In genomic region chr5:139788294-139788875, GRCh38 we compare ENCODE assay signal across 9 cellular contexts. TPM values are rescaled to one million over a fixed set of nuclear protein-coding genes. Genes with fewer than 3 reads are reported as not detected.
A peak's percentile ranks its signal among the peaks of the same experiment; 100 is the strongest.
DNase-seq lines count a peak whose midpoint lies in the region; ATAC-seq, FAIRE-seq and TF ChIP-seq lines count a peak whose summit lies in the region.
"Had no signal": no experiment of that assay in that cellular context is flagged by ENCODE, and none has a peak within 500 bp of the region (broad histone marks: within the 10 kb centered on the region; RNA-seq: fewer than 3 reads in every experiment).

No MANE protein-coding gene starts in this region.

- TF ChIP-seq CTCF in HFF-Myc (IDR thresholded peaks at IDR 0.05; ENCODE audit: low read depth, low read length, missing control alignments) (no peak), MCF 10A (IDR thresholded peaks at IDR 0.05; ENCODE audit: unreplicated experiment) (no peak), keratinocyte (optimal IDR thresholded peaks at IDR 0.05 in 1 of 3, IDR thresholded peaks at IDR 0.05 in 1 of 3, conservative IDR thresholded peaks at IDR 0.05 in 1 of 3; ENCODE audit: extremely low read depth in 1 of 3, insufficient read depth in 2 of 3, low read length in 3 of 3) (no peak)

- no peak overlapping the region for H3K27ac ChIP-seq in keratinocyte (ENCODE audit: control insufficient read depth, insufficient read depth, low read length)

- no peaks in the 10 kb centered on the region for H3K9me1 ChIP-seq in keratinocyte (ENCODE audit: control insufficient read depth, extremely low read depth, insufficient read depth, low read length)

- DNase-seq in HFF-Myc (ENCODE audit: extremely low read depth, low read depth) (no peak), MCF 10A (ENCODE audit: unreplicated experiment) (no peak), keratinocyte (ENCODE audit: low read depth, low spot score) (no peak), activated gamma-delta T cell treated with Interleukin-2 at 50 U/mL for 16 hours (no peak), NCI-H2081 treated with DMSO at 0.1 percent for 48 hours (lab: John Stamatoyannopoulos, UW) (no peak), NCI-H345 (lab: John Stamatoyannopoulos, UW) (no peak), NCI-H1092 treated with DMSO at 0.1 percent for 48 hours (lab: John Stamatoyannopoulos, UW) (no peak)
- DNase-seq in stimulated activated effector memory CD8-positive, alpha-beta T cell treated with anti-CD3 and anti-CD28 coated beads, Interleukin-12 subunit alpha, Interleukin-12 subunit beta, amount 100 ng/mL, for 72 hours (ENCODE audit: low spot score in 2 of 2), result no peak

- peak overlapping the region; percentile 78 for H3K4me3 Mint-ChIP-seq in MCF 10A (ENCODE audit: unreplicated experiment)
- H3K4me3 Mint-ChIP-seq in stimulated activated effector memory CD8-positive, alpha-beta T cell treated with anti-CD3 and anti-CD28 coated beads, Interleukin-12 subunit alpha, Interleukin-12 subunit beta, amount 100 ng/mL, for 72 hours, result peak overlapping the region; percentile 79

- peak overlapping the region; percentile 52; the same call in 1 of the 2 replicates for H3K4me3 ChIP-seq in HFF-Myc (replicated peaks; ENCODE audit: low read depth, low read length)
- no peak overlapping the region for H3K4me3 ChIP-seq in keratinocyte (ENCODE audit: control insufficient read depth in 2 of 3, extremely low read depth in 1 of 3, insufficient read depth in 2 of 3, low read depth in 1 of 3, low read length in 3 of 3)

- dilution Hi-C loops in keratinocyte (cut with MboI; ENCODE audit: extremely low pct_ligation_motif_present, low sequenced_read_pairs), result no loop called here

- no TSS peak for BruUV-seq in MCF 10A (replicated peaks; lab: Mats Ljungman, UMichigan)

- CTCF ChIA-PET in MCF 10A (lab: Yijun Ruan, JAX), result interaction anchor here (0.5 to 21.3 kb wide), 34 partner anchors 10 to 1404 kb away, joined by 3 to 774 read pairs (median 4); no protein-coding TSS in a partner anchor

- no peaks in the 10 kb centered on the region for H3K9me3 Mint-ChIP-seq in MCF 10A (ENCODE audit: unreplicated experiment)
- no peaks in the 10 kb centered on the region for H3K9me3 Mint-ChIP-seq in stimulated activated effector memory CD8-positive, alpha-beta T cell treated with anti-CD3 and anti-CD28 coated beads, Interleukin-12 subunit alpha, Interleukin-12 subunit beta, amount 100 ng/mL, for 72 hours

- POLR2A ChIA-PET in MCF 10A (lab: Yijun Ruan, JAX), result interaction anchor here (0.6 to 2.3 kb wide), 13 partner anchors 12 to 318 kb away, joined by 3 to 44 read pairs (median 3); partner anchors contain the start of gene UBE2D2

- no peaks in the 10 kb centered on the region for H3K4me1 Mint-ChIP-seq in MCF 10A (ENCODE audit: insufficient read depth, unreplicated experiment)
- peaks cover 11% of the 10 kb centered on the region for H3K4me1 Mint-ChIP-seq in stimulated activated effector memory CD8-positive, alpha-beta T cell treated with anti-CD3 and anti-CD28 coated beads, Interleukin-12 subunit alpha, Interleukin-12 subunit beta, amount 100 ng/mL, for 72 hours

- peaks cover 5% of the 10 kb centered on the region for H3K36me3 Mint-ChIP-seq in MCF 10A (ENCODE audit: insufficient read depth, unreplicated experiment)
- no peaks in the 10 kb centered on the region for H3K36me3 Mint-ChIP-seq in stimulated activated effector memory CD8-positive, alpha-beta T cell treated with anti-CD3 and anti-CD28 coated beads, Interleukin-12 subunit alpha, Interleukin-12 subunit beta, amount 100 ng/mL, for 72 hours

- no peaks in the 10 kb centered on the region for H3K27me3 ChIP-seq in keratinocyte (ENCODE audit: control insufficient read depth, extremely low read depth, insufficient read depth, low read length)

- H3K27ac Mint-ChIP-seq in MCF 10A (ENCODE audit: low read depth, unreplicated experiment), result peak overlapping the region; percentile 47
- H3K27ac Mint-ChIP-seq in stimulated activated effector memory CD8-positive, alpha-beta T cell treated with anti-CD3 and anti-CD28 coated beads, Interleukin-12 subunit alpha, Interleukin-12 subunit beta, amount 100 ng/mL, for 72 hours, result no peak overlapping the region

- no peaks in the 10 kb centered on the region for H3K36me3 ChIP-seq in keratinocyte (ENCODE audit: control insufficient read depth in 2 of 2, extremely low read depth in 1 of 2, insufficient read depth in 2 of 2, low read length in 2 of 2)

- no peak overlapping the region for H3K9ac ChIP-seq in keratinocyte (ENCODE audit: control insufficient read depth, extremely low read depth, insufficient read depth, low read length)

- H3K4me1 ChIP-seq in keratinocyte (ENCODE audit: control insufficient read depth, extremely low read depth, insufficient read depth, low read length), result peaks cover 7% of the 10 kb centered on the region

- peaks cover 38% of the 10 kb centered on the region for H3K27me3 Mint-ChIP-seq in MCF 10A (ENCODE audit: insufficient read depth, unreplicated experiment)

- no peak for FAIRE-seq in keratinocyte (lab: Jason Lieb, UNC)

- intact Hi-C loops in MCF 10A (cut with micrococcal nuclease), result no loop called here

- H3K9me3 ChIP-seq in keratinocyte (ENCODE audit: control insufficient read depth, low read depth, low read length), result no peaks in the 10 kb centered on the region

- H2AFZ ChIP-seq in keratinocyte (ENCODE audit: control insufficient read depth, low read length), result peak overlapping the region; percentile 43

- H3K79me2 ChIP-seq in keratinocyte (ENCODE audit: control insufficient read depth, insufficient read depth, low read length), result no peaks in the 10 kb centered on the region

- peaks cover 2% of the 10 kb centered on the region for H4K20me1 ChIP-seq in keratinocyte (ENCODE audit: control insufficient read depth, extremely low read depth, insufficient read depth, low read length)

- no peak for ATAC-seq in stimulated activated effector memory CD8-positive, alpha-beta T cell treated with anti-CD3 and anti-CD28 coated beads, Interleukin-12 subunit alpha, Interleukin-12 subunit beta, amount 100 ng/mL, for 72 hours

- peak overlapping the region; percentile 37 for H3K4me2 ChIP-seq in keratinocyte (ENCODE audit: control insufficient read depth, extremely low read depth, insufficient read depth, low read depth, low read length)

RNA-seq across cellular contexts. Expression of gene PSD2, which starts 7.2 kb away (rescaled TPM):
- total RNA-seq in MCF 10A (2022), result not detected in 2 replicates
- not detected in 3 replicates for polyA plus RNA-seq in keratinocyte
- polyA plus RNA-seq in keratinocyte (2011; ENCODE audit: low read depth), result not detected
- polyA plus RNA-seq in keratinocyte (2011; cell fraction: cytosol; rRNA removed), result not detected in 2 replicates
- polyA plus RNA-seq in keratinocyte (2011; cell fraction: nucleus; rRNA removed), result not detected in 2 replicates
- polyA plus RNA-seq in keratinocyte (2012; ENCODE audit: low replicate concordance), result not detected in 2 replicates
- not detected in 3 replicates for polyA minus RNA-seq in keratinocyte
- polyA minus RNA-seq in keratinocyte (2011; cell fraction: cytosol; rRNA and poly(A)+ RNA removed), result not detected
- polyA minus RNA-seq in keratinocyte (2011; cell fraction: nucleus; rRNA and poly(A)+ RNA removed), result not detected in 2 replicates
- total RNA-seq: T-helper 1 cell treated with Interleukin-12 subunit alpha and Interleukin-12 subunit beta and Interleukin-4 antibody, amounts not matched to agents 30 ng/mL and 1 ng/mL, for 36 hours had no signal
